8 cellular contexts compared by ENCODE assay signal in the genomic region with DNA sequence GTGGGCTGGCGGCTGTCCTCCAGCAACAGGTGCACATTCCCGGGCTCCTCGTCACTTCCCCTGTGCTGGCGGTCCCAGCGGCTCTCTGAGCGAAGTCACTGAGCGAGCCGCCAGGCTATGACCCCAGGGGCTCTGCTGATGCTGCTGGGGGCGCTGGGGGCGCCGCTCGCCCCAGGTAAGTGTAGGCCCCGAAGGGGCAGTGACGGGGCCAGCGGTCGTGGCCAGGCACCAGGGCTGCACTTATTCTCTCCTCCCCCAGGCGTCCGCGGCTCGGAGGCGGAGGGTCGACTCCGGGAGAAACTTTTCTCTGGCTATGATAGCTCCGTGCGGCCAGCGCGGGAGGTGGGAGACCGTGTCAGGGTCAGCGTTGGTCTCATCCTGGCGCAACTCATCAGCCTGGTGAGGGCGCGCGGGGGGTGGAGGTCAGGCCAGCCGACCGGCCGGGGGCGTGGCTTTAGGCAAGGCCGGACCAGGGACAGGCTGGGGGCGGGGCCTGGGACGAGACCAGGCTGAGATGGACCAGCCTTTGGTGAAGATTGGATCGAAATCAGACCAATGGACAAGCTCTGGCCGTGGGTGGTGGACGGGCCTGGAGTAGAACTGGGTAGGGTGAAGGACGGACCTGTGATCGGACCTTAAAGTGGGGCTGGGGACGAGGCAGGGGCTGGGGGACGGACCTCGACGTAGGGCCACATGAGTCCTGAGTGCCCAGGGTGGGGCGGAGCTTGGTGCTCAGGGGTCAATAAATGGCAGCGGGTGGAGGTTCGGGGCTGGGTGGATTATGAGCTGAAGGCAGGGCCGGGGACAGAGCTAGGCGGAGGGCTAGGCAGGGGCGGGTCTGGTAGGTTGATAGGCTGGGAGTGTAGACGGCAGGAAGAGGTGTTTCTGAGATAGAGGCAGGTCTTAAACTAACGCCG. TPM values are rescaled to one million over a fixed set of nuclear protein-coding genes. Genes with fewer than 3 reads are reported as not detected.
DNase-seq lines count a peak whose midpoint lies in the region; ATAC-seq and TF ChIP-seq lines count a peak whose summit lies in the region.

A gene with protein sequence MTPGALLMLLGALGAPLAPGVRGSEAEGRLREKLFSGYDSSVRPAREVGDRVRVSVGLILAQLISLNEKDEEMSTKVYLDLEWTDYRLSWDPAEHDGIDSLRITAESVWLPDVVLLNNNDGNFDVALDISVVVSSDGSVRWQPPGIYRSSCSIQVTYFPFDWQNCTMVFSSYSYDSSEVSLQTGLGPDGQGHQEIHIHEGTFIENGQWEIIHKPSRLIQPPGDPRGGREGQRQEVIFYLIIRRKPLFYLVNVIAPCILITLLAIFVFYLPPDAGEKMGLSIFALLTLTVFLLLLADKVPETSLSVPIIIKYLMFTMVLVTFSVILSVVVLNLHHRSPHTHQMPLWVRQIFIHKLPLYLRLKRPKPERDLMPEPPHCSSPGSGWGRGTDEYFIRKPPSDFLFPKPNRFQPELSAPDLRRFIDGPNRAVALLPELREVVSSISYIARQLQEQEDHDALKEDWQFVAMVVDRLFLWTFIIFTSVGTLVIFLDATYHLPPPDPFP (plus strand): TSS at position 51 of the 917 bp plus-strand sequence. CDS start 67 bp downstream, at position 118.

- 11 to 12% methylated on average over 35 to 56 of the region's 58 CpGs for WGBS in testis, 2 donors

- peaks cover 28% of the 10 kb centered on the region for H3K4me1 ChIP-seq in CD4-positive, alpha-beta memory T cell (ENCODE audit: insufficient read depth, low read length)
- peaks cover 12% of the 10 kb centered on the region for H3K4me1 ChIP-seq in testis

- H3K9me3 ChIP-seq in CD4-positive, alpha-beta memory T cell (ENCODE audit: control insufficient read depth in 1 of 2, low read length in 2 of 2) = no peaks in the 10 kb centered on the region
- H3K9me3 ChIP-seq in testis = no peaks in the 10 kb centered on the region

- peaks cover 42% of the 10 kb centered on the region for H3K27me3 ChIP-seq in CD4-positive, alpha-beta memory T cell (ENCODE audit: insufficient read depth, low read length)
- H3K27me3 ChIP-seq in testis = no peaks in the 10 kb centered on the region

- TF ChIP-seq CTCF in activated B cell treated with CpG ODN at 0.5 μM for 24 hours (IDR thresholded peaks at IDR 0.05) = no peak
- no peak for TF ChIP-seq CTCF in epithelial cell of esophagus (IDR thresholded peaks at IDR 0.05; ENCODE audit: insufficient read depth, low read depth, low read length, missing control alignments)
- TF ChIP-seq CTCF in testis (IDR thresholded peaks at IDR 0.05) = no peak

- peak; percentile 41 for ATAC-seq in HG03439 (IDR thresholded peaks at IDR 0.05; ENCODE audit: unreplicated experiment)
- peak; percentile 73 for ATAC-seq in activated B cell treated with CpG ODN at 0.5 μM for 24 hours (ENCODE audit: low read depth)
- ATAC-seq in memory B cell (ENCODE audit: low read depth) = peak; percentile 74
- ATAC-seq in HG02981 (IDR thresholded peaks at IDR 0.05; ENCODE audit: unreplicated experiment) = no peak
- no peak for ATAC-seq in HG03354 (IDR thresholded peaks at IDR 0.05; ENCODE audit: poor library complexity, severe bottlenecking, unreplicated experiment)

- peaks cover 38 to 56% of the 10 kb centered on the region in 2 donors for H3K27me3 Mint-ChIP-seq in CD4-positive, alpha-beta memory T cell
- H3K27me3 Mint-ChIP-seq in activated B cell treated with CpG ODN at 0.5 μM for 24 hours (peaks cover 60% of the 10 kb centered on the region), memory B cell (peaks cover 42% of the 10 kb centered on the region)

- H3K27ac ChIP-seq in CD4-positive, alpha-beta memory T cell (ENCODE audit: low read depth, low read length) = no peak within 1 kb of the TSS
- H3K27ac ChIP-seq in testis = no peak within 1 kb of the TSS

- DNase-seq in CD4-positive, alpha-beta memory T cell = peak; percentile 32 to 55 (median 42)
- DNase-seq in activated B cell treated with CpG ODN at 0.5 μM for 24 hours (peak; percentile 23), epithelial cell of esophagus (ENCODE audit: low read depth) (peak; percentile 50), memory B cell (ENCODE audit: low spot score in 2 of 2) (no peak), testis (peak; percentile 85)

- H3K4me3 Mint-ChIP-seq in CD4-positive, alpha-beta memory T cell = peak within 1 kb of the TSS; percentile 75 to 88 (median 83)
- H3K4me3 Mint-ChIP-seq in activated B cell treated with CpG ODN at 0.5 μM for 24 hours = peak within 1 kb of the TSS; percentile 78
- peak within 1 kb of the TSS; percentile 76 for H3K4me3 Mint-ChIP-seq in memory B cell

- POLR2A ChIA-PET in CD4-positive, alpha-beta memory T cell (lab: Charles Lee; ENCODE audit: partially characterized antibody) = interaction anchor here (0.8 to 4.4 kb wide), 11 partner anchors 9 to 139 kb away, joined by 3 to 46 read pairs (median 5); a partner anchor contains a TSS
- POLR2A ChIA-PET in activated B cell treated with CpG ODN at 0.5 μM for 24 hours (lab: Charles Lee) = interaction anchor here (0.8 to 2.6 kb wide), 10 partner anchors 8 to 412 kb away, joined by 3 to 18 read pairs (median 4); a partner anchor contains a TSS

- peaks cover 0 to 2% (median 0%) of the 10 kb centered on the region in 8 donors for H3K9me3 Mint-ChIP-seq in CD4-positive, alpha-beta memory T cell
- no peaks in the 10 kb centered on the region for H3K9me3 Mint-ChIP-seq in activated B cell treated with CpG ODN at 0.5 μM for 24 hours
- no peaks in the 10 kb centered on the region for H3K9me3 Mint-ChIP-seq in memory B cell

- peaks cover 9 to 37% (median 25%) of the 10 kb centered on the region in 4 donors for H3K4me1 Mint-ChIP-seq in CD4-positive, alpha-beta memory T cell
- H3K4me1 Mint-ChIP-seq in activated B cell treated with CpG ODN at 0.5 μM for 24 hours = peaks cover 33% of the 10 kb centered on the region
- H3K4me1 Mint-ChIP-seq in memory B cell = peaks cover 17% of the 10 kb centered on the region

- no peaks in the 10 kb centered on the region for H3K36me3 ChIP-seq in CD4-positive, alpha-beta memory T cell (ENCODE audit: insufficient read depth, low read length)
- H3K36me3 ChIP-seq in testis (ENCODE audit: low read depth, missing control alignments) = no peaks in the 10 kb centered on the region

- CTCF ChIA-PET in CD4-positive, alpha-beta memory T cell (lab: Charles Lee; ENCODE audit: partially characterized antibody) = interaction anchor here (0.8 to 3.8 kb wide), 2 partner anchors 8 to 10 kb away, joined by 3 to 32 read pairs; no protein-coding TSS in a partner anchor
- CTCF ChIA-PET in activated B cell treated with CpG ODN at 0.5 μM for 24 hours (lab: Charles Lee) = interaction anchor here (0.6 to 1.5 kb wide), 2 partner anchors 9 to 40 kb away, joined by 3 to 7 read pairs; a partner anchor contains a TSS

- intact Hi-C loops in CD4-positive, alpha-beta memory T cell (cut with micrococcal nuclease) = no loop called here
- intact Hi-C loops in activated B cell treated with CpG ODN at 0.5 μM for 24 hours (cut with micrococcal nuclease) = loop anchor here (1.0 kb wide), 1 partner anchor 10 kb away; no protein-coding TSS in a partner anchor
- intact Hi-C loops in testis (cut with DNase I; ENCODE audit: low total_unique reads) = no loop called here

- peaks cover 0 to 13% of the 10 kb centered on the region in 2 donors for H3K36me3 Mint-ChIP-seq in CD4-positive, alpha-beta memory T cell
- H3K36me3 Mint-ChIP-seq in activated B cell treated with CpG ODN at 0.5 μM for 24 hours (ENCODE audit: low read depth) (no peaks in the 10 kb centered on the region), memory B cell (peaks cover 4% of the 10 kb centered on the region)

- TF ChIP-seq POLR2A in testis (IDR thresholded peaks at IDR 0.05) = no peak

- peak within 1 kb of the TSS in 1 of 2 donors; percentile 11 for H3K4me3 ChIP-seq in CD4-positive, alpha-beta memory T cell (ENCODE audit: low read length in 2 of 2)
- H3K4me3 ChIP-seq in epithelial cell of esophagus (ENCODE audit: low read length) (peak within 1 kb of the TSS; percentile 21), testis (peak within 1 kb of the TSS; percentile 20 to 21)

- peak within 1 kb of the TSS in 5 of 7 donors; percentile 29 to 76 (median 57) for H3K27ac Mint-ChIP-seq in CD4-positive, alpha-beta memory T cell
- H3K27ac Mint-ChIP-seq in activated B cell treated with CpG ODN at 0.5 μM for 24 hours (no peak within 1 kb of the TSS), memory B cell (peak within 1 kb of the TSS; percentile 6)

RNA-seq across cellular contexts. Expression of the gene that starts here (rescaled TPM):
- 1 to 10 TPM; 9.1 to 9.5 TPM for total RNA-seq in CD4-positive, alpha-beta memory T cell
- polyA plus RNA-seq in CD4-positive, alpha-beta memory T cell = 10 to 100 TPM; 24.1 to 29.2 TPM
- total RNA-seq in activated B cell treated with CpG ODN at 0.5 μM for 24 hours = 5.9 and 6.0 TPM in 2 replicates
- total RNA-seq in testis = 1 to 10 TPM; 6.2 to 7.4 TPM
- polyA plus RNA-seq in testis (ENCODE audit: insufficient read depth, low read depth, low replicate concordance) = 6.9 TPM

Comparison
In these comparisons a context has a peak if more than half of its experiments do, and no peak if none do; other contexts are left out.
1. DNase-seq: peak in CD4-positive, alpha-beta memory T cell (5 of 5), activated B cell treated with CpG ODN at 0.5 μM for 24 hours (single experiment), epithelial cell of esophagus (single experiment) and testis (single experiment); none in memory B cell (0 of 2).
2. ATAC-seq: peak in HG03439 (single experiment), activated B cell treated with CpG ODN at 0.5 μM for 24 hours (single experiment) and memory B cell (single experiment); none in HG02981 (single experiment) and HG03354 (single experiment).
3. Peak in every context shown above with its lines, with median percentiles within 50 percentile points of each other: H3K4me3 Mint-ChIP-seq.